In genomic region chr9:127661342-127661741, GRCh38 we compare ENCODE assay signal across 15 cellular contexts. TPM values are rescaled to one million over a fixed set of nuclear protein-coding genes. Genes with fewer than 3 reads are reported as not detected.
DNase-seq lines count a peak whose midpoint lies in the region; ATAC-seq, FAIRE-seq and TF ChIP-seq lines count a peak whose summit lies in the region.
"Had no signal": no experiment of that assay in that cellular context is flagged by ENCODE, and none has a peak within 500 bp of the region (broad histone marks: within the 10 kb centered on the region; RNA-seq: fewer than 3 reads in every experiment).

No MANE protein-coding gene starts in this region.

- no peak overlapping the region for H3K27ac Mint-ChIP-seq in nephron progenitor cell

- H3K4me3 ChIP-seq in Karpas-422 (ENCODE audit: low read length), result no peak overlapping the region
- H3K4me3 ChIP-seq in H1 (ENCODE audit: extremely low read depth in 1 of 4, insufficient read depth in 2 of 4, low read depth in 3 of 4, low read length in 4 of 4), result no peak overlapping the region
- no peak overlapping the region for H3K4me3 ChIP-seq in pancreas
- no peak overlapping the region for H3K4me3 ChIP-seq in brain microvascular endothelial cell (ENCODE audit: low read depth, low read length)
- H3K4me3 ChIP-seq: BLaER1 treated with 17β-estradiol and CSF1 and Interleukin-3, amounts not matched to agents 10 nM and 100 nM; heart right ventricle; lower lobe of right lung had no signal

- H3K4ac ChIP-seq in H1 (replicated peaks; ENCODE audit: insufficient read length, low read depth, low read length), result no peak overlapping the region

- H4K8ac ChIP-seq in H1 (ENCODE audit: extremely low read depth, insufficient read depth, low read length), result no peak overlapping the region

- no peak overlapping the region for H2BK15ac ChIP-seq in H1 (ENCODE audit: low read length)

- peak; percentile 32 for FAIRE-seq in H1 (lab: Jason Lieb, UNC)
- no peak for FAIRE-seq in pancreas (lab: Jason Lieb, UNC)

- H4K5ac ChIP-seq in H1 (ENCODE audit: insufficient read length, low read depth, low read length), result no peak overlapping the region

- H2AFZ ChIP-seq in Karpas-422 (ENCODE audit: low read length) (no peak overlapping the region), H1 (ENCODE audit: low read length) (no peak overlapping the region)

- peak; percentile 27 for DNase-seq in Karpas-422
- DNase-seq in NCI-H510A (lab: John Stamatoyannopoulos, UW), result peak; percentile 84
- DNase-seq in H1 (ENCODE audit: low read depth in 1 of 2, low spot score in 2 of 2), result no peak
- no peak for DNase-seq in pancreas
- no peak for DNase-seq in H4 (ENCODE audit: low spot score)
- DNase-seq in nephron progenitor cell, result no peak
- no peak for DNase-seq in brain microvascular endothelial cell
- DNase-seq: activated CD4-positive, alpha-beta T cell treated with anti-CD3 and anti-CD28 coated beads, Interleukin-2, amount 50 U/mL, for 4 hours; heart right ventricle; lower lobe of right lung; MM.1S had no signal

- CTCF ChIA-PET in H1 (lab: Charles Lee; ENCODE audit: partially characterized antibody), result interaction anchor here (0.6 to 1.1 kb wide), 4 partner anchors 9 to 208 kb away, joined by 3 to 5 read pairs (median 4); partner anchors contain the start of gene TOR2A

- H3K9me3 Mint-ChIP-seq in nephron progenitor cell, result no peaks in the 10 kb centered on the region

- H4K91ac ChIP-seq in H1 (replicated peaks; ENCODE audit: insufficient read length, low read length), result no peak overlapping the region

- H3K4me3 Mint-ChIP-seq in nephron progenitor cell, result no peak overlapping the region

- H3K14ac ChIP-seq in H1 (ENCODE audit: insufficient read length), result no peak overlapping the region

- H3K27me3 ChIP-seq in Karpas-422 (ENCODE audit: low read length) (no peaks in the 10 kb centered on the region), H1 (replicated peaks in 1 of 4; ENCODE audit: control insufficient read depth in 3 of 4, extremely low read depth in 1 of 4, insufficient read depth in 3 of 4, low read length in 3 of 4) (no peaks in the 10 kb centered on the region), pancreas (no peaks in the 10 kb centered on the region), brain microvascular endothelial cell (replicated peaks) (no peaks in the 10 kb centered on the region)
- H3K27me3 ChIP-seq: BLaER1 treated with 17β-estradiol and CSF1 and Interleukin-3, amounts not matched to agents 10 nM and 100 nM; heart right ventricle had no signal

- H3K27ac ChIP-seq in Karpas-422 (ENCODE audit: low read length), result no peak overlapping the region
- H3K27ac ChIP-seq in H1 (ENCODE audit: low read depth, low read length), result no peak overlapping the region
- no peak overlapping the region for H3K27ac ChIP-seq in pancreas
- H3K27ac ChIP-seq in brain microvascular endothelial cell, result no peak overlapping the region
- H3K27ac ChIP-seq: BLaER1 treated with 17β-estradiol and CSF1 and Interleukin-3, amounts not matched to agents 10 nM and 100 nM; heart right ventricle; lower lobe of right lung had no signal

- no peaks in the 10 kb centered on the region for H3K9me3 ChIP-seq in Karpas-422 (ENCODE audit: low read length)
- no peaks in the 10 kb centered on the region for H3K9me3 ChIP-seq in H1 (ENCODE audit: insufficient read depth in 2 of 2, low read depth in 1 of 2, low read length in 1 of 2)
- H3K9me3 ChIP-seq in pancreas, result no peaks in the 10 kb centered on the region
- H3K9me3 ChIP-seq: BLaER1 treated with 17β-estradiol and CSF1 and Interleukin-3, amounts not matched to agents 10 nM and 100 nM; heart right ventricle; lower lobe of right lung had no signal

- POLR2A ChIA-PET in H1 (lab: Charles Lee; ENCODE audit: partially characterized antibody), result no interaction called here

- intact Hi-C loops in pancreas (cut with DNase I), result no loop called here

- H3K9me2 ChIP-seq in Karpas-422 (replicated peaks; ENCODE audit: insufficient read depth, low read length), result no peaks in the 10 kb centered on the region

- in situ Hi-C loops in brain microvascular endothelial cell (cut with HindIII; ENCODE audit: low pct_ligation_motif_present, low sequenced_read_pairs), result no loop called here

- H3K56ac ChIP-seq in H1 (replicated peaks; ENCODE audit: insufficient read length, low read depth, low read length), result no peak overlapping the region

- H2BK120ac ChIP-seq in H1 (replicated peaks; ENCODE audit: low read depth, low read length), result no peak overlapping the region

- H2BK20ac ChIP-seq in H1 (ENCODE audit: low read length), result no peak overlapping the region

- no peaks in the 10 kb centered on the region for H3K79me2 ChIP-seq in Karpas-422 (ENCODE audit: low read length)
- no peaks in the 10 kb centered on the region for H3K79me2 ChIP-seq in H1 (ENCODE audit: control insufficient read depth in 1 of 2, insufficient read depth in 2 of 2, low read length in 2 of 2)

- H3K23me2 ChIP-seq in H1 (ENCODE audit: low read depth, low read length), result no peaks in the 10 kb centered on the region

- no peak overlapping the region for H2BK5ac ChIP-seq in H1 (ENCODE audit: low read depth, low read length)

- H3K4me2 ChIP-seq in Karpas-422 (ENCODE audit: low read depth, low read length, poor library complexity, severe bottlenecking), result no peak overlapping the region
- no peak overlapping the region for H3K4me2 ChIP-seq in H1 (ENCODE audit: insufficient read depth in 1 of 2, low read depth in 2 of 2, low read length in 2 of 2)
- H3K4me2 ChIP-seq: BLaER1 treated with 17β-estradiol and CSF1 and Interleukin-3, amounts not matched to agents 10 nM and 100 nM had no signal

- H3K36me3 ChIP-seq in Karpas-422 (ENCODE audit: insufficient read depth, low read length) (no peaks in the 10 kb centered on the region; the same call in 1 of the 2 replicates), H1 (ENCODE audit: control insufficient read depth in 2 of 4, insufficient read depth in 4 of 4, low read length in 3 of 4) (peaks cover 0 to 15% (median 11%) of the 10 kb centered on the region in 4 experiments; a peak in 6 of 8 replicates), pancreas (peaks cover 0 to 32% (median 6%) of the 10 kb centered on the region in 3 donors), brain microvascular endothelial cell (replicated peaks) (peaks cover 3% of the 10 kb centered on the region)

- TF ChIP-seq EP300 in H1 (IDR thresholded peaks at IDR 0.05; ENCODE audit: borderline replicate concordance in 1 of 2, low read depth in 2 of 2, low read length in 2 of 2), result no peak

- no peaks in the 10 kb centered on the region for H3K4me1 ChIP-seq in Karpas-422 (ENCODE audit: low read length)
- H3K4me1 ChIP-seq in H1 (replicated peaks in 1 of 4; ENCODE audit: control insufficient read depth in 3 of 4, insufficient read depth in 4 of 4, low read length in 3 of 4), result no peaks in the 10 kb centered on the region
- no peaks in the 10 kb centered on the region for H3K4me1 ChIP-seq in pancreas

- peaks cover 38% of the 10 kb centered on the region for H3K4me1 Mint-ChIP-seq in nephron progenitor cell

- no peak for TF ChIP-seq RAD21 in H1 (IDR thresholded peaks at IDR 0.05 in 1 of 2, conservative IDR thresholded peaks at IDR 0.05 in 1 of 2; ENCODE audit: low read depth in 2 of 2, low read length in 2 of 2)

- H3K27me3 Mint-ChIP-seq in nephron progenitor cell (ENCODE audit: low read depth, poor library complexity), result no peaks in the 10 kb centered on the region

- no peak for TF ChIP-seq POLR2A in H1 (IDR thresholded peaks at IDR 0.05; ENCODE audit: control extremely low read depth in 1 of 2, low read depth in 2 of 2, low read length in 2 of 2)

- no peak overlapping the region for H2BK12ac ChIP-seq in H1 (ENCODE audit: low read depth, low read length)

- ATAC-seq in pancreas (peak in 3 of 4 donors; percentile 13 to 77 (median 68)), HG03520 (IDR thresholded peaks at IDR 0.05; ENCODE audit: unreplicated experiment) (no peak)
- ATAC-seq: heart right ventricle, lower lobe of right lung had no signal

- H4K20me1 ChIP-seq in Karpas-422 (ENCODE audit: insufficient read depth, low read depth, low read length) (no peaks in the 10 kb centered on the region), H1 (replicated peaks in 1 of 2; ENCODE audit: control insufficient read depth in 1 of 2, insufficient read depth in 2 of 2, low read length in 2 of 2) (peaks cover 0 to 2% of the 10 kb centered on the region in 2 experiments)
- H4K20me1 ChIP-seq: BLaER1 treated with 17β-estradiol and CSF1 and Interleukin-3, amounts not matched to agents 10 nM and 100 nM had no signal

- WGBS in H1 (ENCODE audit: extremely low coverage in 1 of 2, insufficient coverage in 1 of 2, insufficient read length in 1 of 2, insufficient replicate concordance in 2 of 2, low coverage in 1 of 2, low lambda C conversion rate in 2 of 2, missing lambda C conversion rate in 1 of 2), 2 experiments, result 75% methylated on average over 8 of the region's 8 CpGs; no CpG with 5 or more reads in 1 of the 2 experiments
- 63 to 69% methylated on average over 8 of the region's 8 CpGs for WGBS in pancreas, 2 donors

- H3K79me1 ChIP-seq in H1 (ENCODE audit: low read depth, low read length), result no peaks in the 10 kb centered on the region; the same call in 1 of the 2 replicates

- no peak overlapping the region for H3K18ac ChIP-seq in H1 (ENCODE audit: extremely low read depth, low read length)

- H3K23ac ChIP-seq in H1 (ENCODE audit: insufficient read length), result no peak overlapping the region

- H3K9ac ChIP-seq in Karpas-422 (ENCODE audit: low read length), result no peak overlapping the region
- no peak overlapping the region for H3K9ac ChIP-seq in H1 (replicated peaks in 1 of 4; ENCODE audit: extremely low read depth in 1 of 4, low read depth in 3 of 4, low read length in 3 of 4)
- H3K9ac ChIP-seq: BLaER1 treated with 17β-estradiol and CSF1 and Interleukin-3, amounts not matched to agents 10 nM and 100 nM had no signal

- peaks cover 33% of the 10 kb centered on the region for H3K36me3 Mint-ChIP-seq in nephron progenitor cell (ENCODE audit: low read depth)

- TF ChIP-seq CTCF in H1 (IDR thresholded peaks at IDR 0.05; ENCODE audit: control extremely low read depth in 1 of 3, insufficient read depth in 1 of 3, low read depth in 1 of 3, low read length in 3 of 3), result no peak
- TF ChIP-seq CTCF in pancreas (IDR thresholded peaks at IDR 0.05), result no peak
- no peak for TF ChIP-seq CTCF in nephron progenitor cell (IDR thresholded peaks at IDR 0.05)
- no peak for TF ChIP-seq CTCF in brain microvascular endothelial cell (IDR thresholded peaks at IDR 0.05; ENCODE audit: low read depth, low read length, missing control alignments)

- no peak overlapping the region for H2AK5ac ChIP-seq in H1 (ENCODE audit: low read depth, low read length)

RNA-seq across cellular contexts. Expression of gene CFAP157, which starts 45.4 kb away (rescaled TPM):
- total RNA-seq in Karpas-422 (2014; rRNA removed; shearing (Covaris generic); ENCODE audit: low replicate concordance), result not detected in 2 replicates
- total RNA-seq in H1 (2021; fragmentation: NEBNext Ultra II Directional; extraction: Animal tissue kit (Norgen Biotek cat#: 25700)), result not detected in 2 replicates
- 0.05 TPM in 1 of 2 replicates, not detected in the other for polyA plus RNA-seq in H1 (2011; rRNA removed)
- polyA plus RNA-seq in H1 (2011; cell fraction: cytosol; rRNA removed), result 0.03 TPM
- polyA plus RNA-seq in H1 (2011; cell fraction: nucleus; rRNA removed), result 0.17 TPM
- 1.1 to 1.8 TPM (median 1.4 TPM) in 4 replicates for polyA plus RNA-seq in H1 (2012, experiment 1 of 2)
- 0.62 TPM for polyA plus RNA-seq in H1 (2012, experiment 2 of 2)
- 0.06 TPM for polyA plus RNA-seq in H1 (2013, experiment 1 of 2)
- polyA plus RNA-seq in H1 (2013, experiment 2 of 2), result 0.02 TPM
- 0.06 TPM in 1 of 2 replicates, not detected in the other for polyA minus RNA-seq in H1 (2011; rRNA and poly(A)+ RNA removed)
- polyA minus RNA-seq in H1 (2011; cell fraction: cytosol; rRNA and poly(A)+ RNA removed), result not detected
- not detected for polyA minus RNA-seq in H1 (2011; cell fraction: nucleus; rRNA and poly(A)+ RNA removed)
- total RNA-seq in pancreas, result under 1 TPM in 5 of 6 donors, not detected in 1; 0.12 to 0.39 (median 0.22) TPM
- 1 to 10 TPM; 1.6 to 2.1 TPM for polyA plus RNA-seq in pancreas
- not detected in 2 replicates for total RNA-seq in H4 (2014; rRNA removed; shearing (Covaris generic))
- total RNA-seq: endothelial cell of umbilical vein; T-helper 2 cell treated with Interferon-gamma antibody and Interleukin-4, amounts not matched to agents 100 ng/mL and 5 ng/mL, for 36 hours had no signal

RNA-seq across cellular contexts. Expression of gene STXBP1, which starts 49.3 kb away (rescaled TPM):
- 3.1 and 3.6 TPM in 2 replicates for total RNA-seq in Karpas-422 (2014; rRNA removed; shearing (Covaris generic); ENCODE audit: low replicate concordance)
- 60.9 and 61.9 TPM in 2 replicates for total RNA-seq in H1 (2021; fragmentation: NEBNext Ultra II Directional; extraction: Animal tissue kit (Norgen Biotek cat#: 25700))
- polyA plus RNA-seq in H1 (2011; rRNA removed), result 11.5 and 19.4 TPM in 2 replicates
- polyA plus RNA-seq in H1 (2011; cell fraction: cytosol; rRNA removed), result 13.9 TPM
- polyA plus RNA-seq in H1 (2011; cell fraction: nucleus; rRNA removed), result 31.3 TPM
- polyA plus RNA-seq in H1 (2012, experiment 1 of 2), result 23.3 to 29.4 TPM (median 26.6 TPM) in 4 replicates
- polyA plus RNA-seq in H1 (2012, experiment 2 of 2), result 17.5 TPM
- 37.3 TPM for polyA plus RNA-seq in H1 (2013, experiment 1 of 2)
- 37.1 TPM for polyA plus RNA-seq in H1 (2013, experiment 2 of 2)
- polyA minus RNA-seq in H1 (2011; rRNA and poly(A)+ RNA removed), result 21.8 and 25.2 TPM in 2 replicates
- polyA minus RNA-seq in H1 (2011; cell fraction: cytosol; rRNA and poly(A)+ RNA removed), result 14.8 TPM
- polyA minus RNA-seq in H1 (2011; cell fraction: nucleus; rRNA and poly(A)+ RNA removed), result 18.2 TPM
- 10 to 100 TPM; 14.3 to 33.0 (median 22.0) TPM for total RNA-seq in pancreas
- polyA plus RNA-seq in pancreas, result 10 to 100 TPM; 17.6 to 46.4 TPM
- 7.2 and 18.8 TPM in 2 replicates for total RNA-seq in H4 (2014; rRNA removed; shearing (Covaris generic))

RNA-seq across cellular contexts. Expression of gene PTRH1, which starts 54.1 kb away (rescaled TPM):
- total RNA-seq in Karpas-422 (2014; rRNA removed; shearing (Covaris generic); ENCODE audit: low replicate concordance), result 10.6 and 24.9 TPM in 2 replicates
- total RNA-seq in H1 (2021; fragmentation: NEBNext Ultra II Directional; extraction: Animal tissue kit (Norgen Biotek cat#: 25700)), result 11.1 and 11.2 TPM in 2 replicates
- polyA plus RNA-seq in H1 (2011; rRNA removed), result 19.8 and 26.4 TPM in 2 replicates
- polyA plus RNA-seq in H1 (2011; cell fraction: cytosol; rRNA removed), result 19.3 TPM
- 15.4 TPM for polyA plus RNA-seq in H1 (2011; cell fraction: nucleus; rRNA removed)
- polyA plus RNA-seq in H1 (2012, experiment 1 of 2), result 4.3 to 12.8 TPM (median 10.2 TPM) in 4 replicates
- 9.6 TPM for polyA plus RNA-seq in H1 (2012, experiment 2 of 2)
- 5.9 TPM for polyA plus RNA-seq in H1 (2013, experiment 1 of 2)
- 6.8 TPM for polyA plus RNA-seq in H1 (2013, experiment 2 of 2)
- 1.8 and 3.4 TPM in 2 replicates for polyA minus RNA-seq in H1 (2011; rRNA and poly(A)+ RNA removed)
- polyA minus RNA-seq in H1 (2011; cell fraction: cytosol; rRNA and poly(A)+ RNA removed), result 7.9 TPM
- polyA minus RNA-seq in H1 (2011; cell fraction: nucleus; rRNA and poly(A)+ RNA removed), result 8.3 TPM
- total RNA-seq in pancreas, result 10 to 100 TPM in 2 of 6 donors, 1 to 10 TPM in 4; 5.6 to 11.9 (median 9.0) TPM
- 10 to 100 TPM; 11.5 to 13.4 TPM for polyA plus RNA-seq in pancreas
- total RNA-seq in H4 (2014; rRNA removed; shearing (Covaris generic)), result 9.9 and 11.4 TPM in 2 replicates

RNA-seq across cellular contexts. Expression of gene TTC16, which starts 54.5 kb away (rescaled TPM):
- total RNA-seq in Karpas-422 (2014; rRNA removed; shearing (Covaris generic); ENCODE audit: low replicate concordance), result not detected in 2 replicates
- not detected in 2 replicates for total RNA-seq in H1 (2021; fragmentation: NEBNext Ultra II Directional; extraction: Animal tissue kit (Norgen Biotek cat#: 25700))
- polyA plus RNA-seq in H1 (2011; rRNA removed), result 0.03 TPM in 2 replicates
- polyA plus RNA-seq in H1 (2011; cell fraction: cytosol; rRNA removed), result 0.03 TPM
- polyA plus RNA-seq in H1 (2011; cell fraction: nucleus; rRNA removed), result 0.11 TPM
- 0.08 TPM in 2 of 4 replicates, not detected in the others for polyA plus RNA-seq in H1 (2012, experiment 1 of 2)
- not detected for polyA plus RNA-seq in H1 (2012, experiment 2 of 2)
- polyA plus RNA-seq in H1 (2013, experiment 1 of 2), result 0.02 TPM
- polyA plus RNA-seq in H1 (2013, experiment 2 of 2), result 0.02 TPM
- polyA minus RNA-seq in H1 (2011; rRNA and poly(A)+ RNA removed), result 0.06 TPM in 1 of 2 replicates, not detected in the other
- polyA minus RNA-seq in H1 (2011; cell fraction: cytosol; rRNA and poly(A)+ RNA removed), result not detected
- polyA minus RNA-seq in H1 (2011; cell fraction: nucleus; rRNA and poly(A)+ RNA removed), result not detected
- under 1 TPM in 2 of 6 donors, not detected in 4; 0.03 to 0.09 TPM for total RNA-seq in pancreas
- polyA plus RNA-seq in pancreas, result under 1 TPM; 0.02 to 0.04 TPM
- total RNA-seq in H4 (2014; rRNA removed; shearing (Covaris generic)), result not detected in 2 replicates
- total RNA-seq: endothelial cell of umbilical vein had no signal
- polyA plus RNA-seq: endothelial cell of umbilical vein had no signal

Comparison
In these comparisons a context has a peak if more than half of its experiments do, and no peak if none do; other contexts are left out.
1. DNase-seq: peak in Karpas-422 (single experiment) and NCI-H510A (single experiment); none in H1 (0 of 2), pancreas (0 of 6), H4 (single experiment), nephron progenitor cell (single experiment) and brain microvascular endothelial cell (single experiment).